Comparison of ENCODE assay signal across 10 cellular contexts in genomic region chr3:52535411-52536111, GRCh38. TPM values are rescaled to one million over a fixed set of nuclear protein-coding genes. Genes with fewer than 3 reads are reported as not detected.
DNase-seq lines count a peak whose midpoint lies in the region; ATAC-seq and TF ChIP-seq lines count a peak whose summit lies in the region.
"Had no signal": no experiment of that assay in that cellular context is flagged by ENCODE, and none has a peak within 500 bp of the region (broad histone marks: within the 10 kb centered on the region; RNA-seq: fewer than 3 reads in every experiment).

No MANE protein-coding gene starts in this region.

- peak overlapping the region; percentile 100 for H3K4me3 Mint-ChIP-seq in activated CD8-positive, alpha-beta memory T cell treated with anti-CD3 and anti-CD28 coated beads, Interleukin-2, amount 10 ng/mL, durations not matched to agents 7 days and 5 days
- peak overlapping the region; percentile 100 for H3K4me3 Mint-ChIP-seq in activated naive CD8-positive, alpha-beta T cell

- intact Hi-C loops in left lung (cut with DNase I) (loop anchor here in 1 of 2 donors (10.0 kb wide), 1 partner anchor 71 kb away; no protein-coding TSS in a partner anchor), tibial artery (cut with DNase I; ENCODE audit: low total_unique reads) (loop anchor here (10.0 kb wide), 1 partner anchor 61 kb away; no protein-coding TSS in a partner anchor)

- H3K4me1 Mint-ChIP-seq in activated CD8-positive, alpha-beta memory T cell treated with anti-CD3 and anti-CD28 coated beads, Interleukin-2, amount 10 ng/mL, durations not matched to agents 7 days and 5 days: peaks cover 46% of the 10 kb centered on the region
- H3K4me1 Mint-ChIP-seq in activated naive CD8-positive, alpha-beta T cell (ENCODE audit: low read depth): peaks cover 46% of the 10 kb centered on the region

- no peak for ATAC-seq in activated CD8-positive, alpha-beta memory T cell treated with anti-CD3 and anti-CD28 coated beads, Interleukin-2, amount 10 ng/mL, durations not matched to agents 7 days and 5 days
- ATAC-seq in left lung (no peak), HG03442 (IDR thresholded peaks at IDR 0.05; ENCODE audit: unreplicated experiment) (no peak)

- H3K36me3 ChIP-seq in left lung: peaks cover 0 to 3% of the 10 kb centered on the region in 2 donors
- H3K36me3 ChIP-seq in tibial artery: peaks cover 0 to 3% (median under 1%) of the 10 kb centered on the region in 3 donors
- H3K36me3 ChIP-seq: cardiac muscle cell had no signal

- H3K4me3 ChIP-seq in left lung: peak overlapping the region in 1 of 2 donors; percentile 80
- H3K4me3 ChIP-seq in tibial artery: peak overlapping the region; percentile 19 to 69

- H3K36me3 Mint-ChIP-seq in activated CD8-positive, alpha-beta memory T cell treated with anti-CD3 and anti-CD28 coated beads, Interleukin-2, amount 10 ng/mL, durations not matched to agents 7 days and 5 days: peaks cover 17% of the 10 kb centered on the region
- H3K36me3 Mint-ChIP-seq in activated naive CD8-positive, alpha-beta T cell: peaks cover 13% of the 10 kb centered on the region

- CTCF ChIA-PET in activated CD8-positive, alpha-beta memory T cell treated with anti-CD3 and anti-CD28 coated beads, Interleukin-2, amount 10 ng/mL, durations not matched to agents 7 days and 5 days (lab: Charles Lee): interaction anchor here (0.9 to 1.0 kb wide), 2 partner anchors 57 to 536 kb away, joined by 3 read pairs; no protein-coding TSS in a partner anchor

- H3K4me1 ChIP-seq in left lung (peaks cover 21 to 88% of the 10 kb centered on the region in 2 donors), tibial artery (peaks cover 0 to 80% (median 72%) of the 10 kb centered on the region in 4 donors)

- no peaks in the 10 kb centered on the region for H3K9me3 ChIP-seq in left lung
- no peaks in the 10 kb centered on the region for H3K9me3 ChIP-seq in tibial artery
- H3K9me3 ChIP-seq: HAP-1 had no signal

- no peaks in the 10 kb centered on the region for H3K27me3 Mint-ChIP-seq in activated CD8-positive, alpha-beta memory T cell treated with anti-CD3 and anti-CD28 coated beads, Interleukin-2, amount 10 ng/mL, durations not matched to agents 7 days and 5 days
- no peaks in the 10 kb centered on the region for H3K27me3 Mint-ChIP-seq in activated naive CD8-positive, alpha-beta T cell

- TF ChIP-seq CTCF in left lung (IDR thresholded peaks at IDR 0.05) (no peak), tibial artery (IDR thresholded peaks at IDR 0.05) (no peak)

- peaks cover 0 to 31% of the 10 kb centered on the region in 2 donors for H3K27me3 ChIP-seq in left lung
- no peaks in the 10 kb centered on the region for H3K27me3 ChIP-seq in tibial artery
- H3K27me3 ChIP-seq: cardiac muscle cell had no signal

- peak overlapping the region; percentile 15 to 89 for H3K27ac ChIP-seq in left lung
- peak overlapping the region; percentile 83 to 92 for H3K27ac ChIP-seq in tibial artery

- H3K27ac Mint-ChIP-seq in activated CD8-positive, alpha-beta memory T cell treated with anti-CD3 and anti-CD28 coated beads, Interleukin-2, amount 10 ng/mL, durations not matched to agents 7 days and 5 days: no peak overlapping the region
- H3K27ac Mint-ChIP-seq in activated naive CD8-positive, alpha-beta T cell: peak overlapping the region; percentile 41

- no peaks in the 10 kb centered on the region for H3K9me3 Mint-ChIP-seq in activated CD8-positive, alpha-beta memory T cell treated with anti-CD3 and anti-CD28 coated beads, Interleukin-2, amount 10 ng/mL, durations not matched to agents 7 days and 5 days (ENCODE audit: low read depth)
- H3K9me3 Mint-ChIP-seq in activated naive CD8-positive, alpha-beta T cell (ENCODE audit: low read depth): no peaks in the 10 kb centered on the region

- peak; percentile 39 for DNase-seq in activated CD8-positive, alpha-beta memory T cell treated with anti-CD3 and anti-CD28 coated beads, Interleukin-2, amount 10 ng/mL, durations not matched to agents 7 days and 5 days
- no peak for DNase-seq in activated CD8-positive, alpha-beta memory T cell treated with anti-CD3 and anti-CD28 coated beads for 24 hours
- peak in 1 of 2 donors; percentile 51 for DNase-seq in left lung
- no peak for DNase-seq in tibial artery
- no peak for DNase-seq in NCI-H524 treated with DMSO at 0.1 percent for 48 hours (lab: John Stamatoyannopoulos, UW)
- no peak for DNase-seq in midbrain (lab: John Stamatoyannopoulos, UW)

RNA-seq across cellular contexts. Expression of gene UQCC5, which starts 0.8 kb away (rescaled TPM):
- total RNA-seq in activated CD8-positive, alpha-beta memory T cell treated with anti-CD3 and anti-CD28 coated beads, Interleukin-2, amount 10 ng/mL, durations not matched to agents 7 days and 5 days: 10 to 100 TPM; 12.9 to 15.5 TPM
- 10 to 100 TPM; 19.0 to 20.4 TPM for total RNA-seq in left lung

RNA-seq across cellular contexts. Expression of gene NT5DC2, which starts 1.9 kb away (rescaled TPM):
- 10 to 100 TPM; 38.7 to 54.5 TPM for total RNA-seq in activated CD8-positive, alpha-beta memory T cell treated with anti-CD3 and anti-CD28 coated beads, Interleukin-2, amount 10 ng/mL, durations not matched to agents 7 days and 5 days
- total RNA-seq in left lung: 10 to 100 TPM; 81.8 to 83.1 TPM

RNA-seq across cellular contexts. Expression of gene STAB1, which starts 40.4 kb away (rescaled TPM):
- total RNA-seq in activated CD8-positive, alpha-beta memory T cell treated with anti-CD3 and anti-CD28 coated beads, Interleukin-2, amount 10 ng/mL, durations not matched to agents 7 days and 5 days: not detected
- 100 to 1,000 TPM; 122 to 334 TPM for total RNA-seq in left lung

Comparison
In these comparisons a context has a peak if more than half of its experiments do, and no peak if none do; other contexts are left out.
1. RNA of gene STAB1, which starts 40.4 kb away (total RNA-seq): 122 to 334 TPM in left lung; not detected in activated CD8-positive, alpha-beta memory T cell treated with anti-CD3 and anti-CD28 coated beads, Interleukin-2, amount 10 ng/mL, durations not matched to agents 7 days and 5 days; every median in the first group is over 100 times any median in the second.